In genomic region chr13:91368676-91369425, GRCh38 we compare ENCODE assay signal across 15 cellular contexts. TPM values are rescaled to one million over a fixed set of nuclear protein-coding genes. Genes with fewer than 3 reads are reported as not detected.
A peak's percentile ranks its signal among the peaks of the same experiment; 100 is the strongest.
DNase-seq lines count a peak whose midpoint lies in the region; ATAC-seq and TF ChIP-seq lines count a peak whose summit lies in the region.
"Had no signal": no experiment of that assay in that cellular context is flagged by ENCODE, and none has a peak within 500 bp of the region (broad histone marks: within the 10 kb centered on the region; RNA-seq: fewer than 3 reads in every experiment).

No MANE protein-coding gene starts in this region.

- H3K4me1 Mint-ChIP-seq in activated CD4-positive, alpha-beta memory T cell treated with anti-CD3 and anti-CD28 coated beads for 36 hours (ENCODE audit: low read depth): peaks cover 27% of the 10 kb centered on the region
- H3K4me1 Mint-ChIP-seq in activated CD4-positive, alpha-beta memory T cell treated with anti-CD3 and anti-CD28 coated beads, Interleukin-2, amount 10 ng/mL, durations not matched to agents 7 days and 5 days: peaks cover 8% of the 10 kb centered on the region
- peaks cover 37% of the 10 kb centered on the region for H3K4me1 Mint-ChIP-seq in activated naive CD8-positive, alpha-beta T cell treated with anti-CD3 and anti-CD28 coated beads, Interleukin-2, amount 50 U/mL, for 24 hours

- CTCF ChIA-PET in activated CD4-positive, alpha-beta memory T cell treated with anti-CD3 and anti-CD28 coated beads for 36 hours (lab: Charles Lee): interaction anchor here (0.5 to 1.0 kb wide), 2 partner anchors 55 to 57 kb away, joined by 4 read pairs; no protein-coding TSS in a partner anchor
- CTCF ChIA-PET in activated CD4-positive, alpha-beta memory T cell treated with anti-CD3 and anti-CD28 coated beads, Interleukin-2, amount 10 ng/mL, durations not matched to agents 7 days and 5 days (lab: Charles Lee): no interaction called here

- H3K27ac ChIP-seq in smooth muscle cell (ENCODE audit: low read depth): peak overlapping the region; percentile 59
- H3K27ac ChIP-seq: gastroesophageal sphincter, right lobe of liver, VCaP had no signal

- no peaks in the 10 kb centered on the region for H4K20me1 ChIP-seq in smooth muscle cell (ENCODE audit: low read depth)

- H3K27me3 ChIP-seq in smooth muscle cell (ENCODE audit: low read depth): no peaks in the 10 kb centered on the region
- H3K27me3 ChIP-seq: gastroesophageal sphincter, right lobe of liver had no signal

- H2AFZ ChIP-seq in smooth muscle cell (ENCODE audit: low read depth): no peak overlapping the region

- H3K36me3 ChIP-seq in smooth muscle cell (ENCODE audit: low read depth): no peaks in the 10 kb centered on the region
- H3K36me3 ChIP-seq: gastroesophageal sphincter, right lobe of liver had no signal

- H3K4me3 ChIP-seq in smooth muscle cell: no peak overlapping the region
- H3K4me3 ChIP-seq: gastroesophageal sphincter, right lobe of liver had no signal

- peaks cover 8% of the 10 kb centered on the region for H3K4me1 ChIP-seq in smooth muscle cell (ENCODE audit: low read depth)
- H3K4me1 ChIP-seq: gastroesophageal sphincter had no signal

- no peak for TF ChIP-seq CTCF in smooth muscle cell (IDR thresholded peaks at IDR 0.05; ENCODE audit: borderline replicate concordance, insufficient read depth, poor library complexity, severe bottlenecking)

- peak overlapping the region; percentile 57 for H3K27ac Mint-ChIP-seq in activated CD4-positive, alpha-beta memory T cell treated with anti-CD3 and anti-CD28 coated beads for 36 hours
- H3K27ac Mint-ChIP-seq in activated CD4-positive, alpha-beta memory T cell treated with anti-CD3 and anti-CD28 coated beads, Interleukin-2, amount 10 ng/mL, durations not matched to agents 7 days and 5 days: no peak overlapping the region
- peak overlapping the region; percentile 95 for H3K27ac Mint-ChIP-seq in activated naive CD8-positive, alpha-beta T cell treated with anti-CD3 and anti-CD28 coated beads, Interleukin-2, amount 50 U/mL, for 24 hours
- H3K27ac Mint-ChIP-seq: activated naive CD8-positive, alpha-beta T cell treated with anti-CD3 and anti-CD28 coated beads, Interleukin-2, amount 10 ng/mL, durations not matched to agents 7 days and 5 days had no signal

- H3K4me2 ChIP-seq in smooth muscle cell: peak overlapping the region; percentile 66

- peak; percentile 36 for DNase-seq in activated CD4-positive, alpha-beta memory T cell treated with anti-CD3 and anti-CD28 coated beads for 36 hours
- no peak for DNase-seq in activated CD4-positive, alpha-beta memory T cell treated with anti-CD3 and anti-CD28 coated beads, Interleukin-2, amount 10 ng/mL, durations not matched to agents 7 days and 5 days
- no peak for DNase-seq in activated naive CD8-positive, alpha-beta T cell treated with anti-CD3 and anti-CD28 coated beads, Interleukin-2, amount 50 U/mL, for 24 hours
- DNase-seq in smooth muscle cell (lab: John Stamatoyannopoulos, UW; ENCODE audit: unreplicated experiment) (no peak), GOT3 (lab: John Stamatoyannopoulos, UW) (no peak), NCI-H526 treated with DMSO at 0.1 percent for 48 hours (lab: John Stamatoyannopoulos, UW) (no peak)
- DNase-seq: activated naive CD8-positive, alpha-beta T cell treated with anti-CD3 and anti-CD28 coated beads, Interleukin-2, amount 10 ng/mL, durations not matched to agents 7 days and 5 days; Calu3; NCI-H1105 treated with DMSO at 0.1 percent for 48 hours; NCI-H510A; right lobe of liver had no signal

- WGBS in smooth muscle cell (ENCODE audit: low lambda C conversion rate): 73% methylated on average over 3 of the region's 3 CpGs

- POLR2A ChIA-PET in activated CD4-positive, alpha-beta memory T cell treated with anti-CD3 and anti-CD28 coated beads for 36 hours (lab: Charles Lee): interaction anchor here (1.7 kb wide), 1 partner anchor 13 kb away, joined by 6 read pairs; no protein-coding TSS in a partner anchor
- POLR2A ChIA-PET in activated CD4-positive, alpha-beta memory T cell treated with anti-CD3 and anti-CD28 coated beads, Interleukin-2, amount 10 ng/mL, durations not matched to agents 7 days and 5 days (lab: Charles Lee): no interaction called here

- no peaks in the 10 kb centered on the region for H3F3A ChIP-seq in smooth muscle cell (ENCODE audit: low read depth)

- H3K27me3 Mint-ChIP-seq in activated CD4-positive, alpha-beta memory T cell treated with anti-CD3 and anti-CD28 coated beads for 36 hours: peaks cover 2% of the 10 kb centered on the region
- peaks cover 11% of the 10 kb centered on the region for H3K27me3 Mint-ChIP-seq in activated CD4-positive, alpha-beta memory T cell treated with anti-CD3 and anti-CD28 coated beads, Interleukin-2, amount 10 ng/mL, durations not matched to agents 7 days and 5 days
- peaks cover 4% of the 10 kb centered on the region for H3K27me3 Mint-ChIP-seq in activated naive CD8-positive, alpha-beta T cell treated with anti-CD3 and anti-CD28 coated beads, Interleukin-2, amount 50 U/mL, for 24 hours

- ATAC-seq in HG03442 (IDR thresholded peaks at IDR 0.05; ENCODE audit: unreplicated experiment) (peak; percentile 39), GM21737 (IDR thresholded peaks at IDR 0.05; ENCODE audit: unreplicated experiment) (no peak)
- peak; percentile 93 for ATAC-seq in activated naive CD8-positive, alpha-beta T cell treated with anti-CD3 and anti-CD28 coated beads, Interleukin-2, amount 50 U/mL, for 24 hours
- ATAC-seq: gastroesophageal sphincter, right lobe of liver had no signal

- no peak overlapping the region for H3K4me3 Mint-ChIP-seq in activated CD4-positive, alpha-beta memory T cell treated with anti-CD3 and anti-CD28 coated beads for 36 hours
- no peak overlapping the region for H3K4me3 Mint-ChIP-seq in activated CD4-positive, alpha-beta memory T cell treated with anti-CD3 and anti-CD28 coated beads, Interleukin-2, amount 10 ng/mL, durations not matched to agents 7 days and 5 days
- peak overlapping the region; percentile 68 for H3K4me3 Mint-ChIP-seq in activated naive CD8-positive, alpha-beta T cell treated with anti-CD3 and anti-CD28 coated beads, Interleukin-2, amount 50 U/mL, for 24 hours
- H3K4me3 Mint-ChIP-seq: activated naive CD8-positive, alpha-beta T cell treated with anti-CD3 and anti-CD28 coated beads, Interleukin-2, amount 10 ng/mL, durations not matched to agents 7 days and 5 days had no signal

- no peak overlapping the region for H3K9ac ChIP-seq in smooth muscle cell (ENCODE audit: low read depth)

- H3K36me3 Mint-ChIP-seq in activated CD4-positive, alpha-beta memory T cell treated with anti-CD3 and anti-CD28 coated beads for 36 hours: no peaks in the 10 kb centered on the region
- H3K36me3 Mint-ChIP-seq in activated CD4-positive, alpha-beta memory T cell treated with anti-CD3 and anti-CD28 coated beads, Interleukin-2, amount 10 ng/mL, durations not matched to agents 7 days and 5 days (ENCODE audit: low read depth): no peaks in the 10 kb centered on the region
- H3K36me3 Mint-ChIP-seq in activated naive CD8-positive, alpha-beta T cell treated with anti-CD3 and anti-CD28 coated beads, Interleukin-2, amount 50 U/mL, for 24 hours (ENCODE audit: low read depth): no peaks in the 10 kb centered on the region

- H3K9me3 Mint-ChIP-seq in activated CD4-positive, alpha-beta memory T cell treated with anti-CD3 and anti-CD28 coated beads for 36 hours: no peaks in the 10 kb centered on the region
- no peaks in the 10 kb centered on the region for H3K9me3 Mint-ChIP-seq in activated CD4-positive, alpha-beta memory T cell treated with anti-CD3 and anti-CD28 coated beads, Interleukin-2, amount 10 ng/mL, durations not matched to agents 7 days and 5 days
- no peaks in the 10 kb centered on the region for H3K9me3 Mint-ChIP-seq in activated naive CD8-positive, alpha-beta T cell treated with anti-CD3 and anti-CD28 coated beads, Interleukin-2, amount 50 U/mL, for 24 hours
- H3K9me3 Mint-ChIP-seq: activated naive CD8-positive, alpha-beta T cell treated with anti-CD3 and anti-CD28 coated beads, Interleukin-2, amount 10 ng/mL, durations not matched to agents 7 days and 5 days had no signal

- no peaks in the 10 kb centered on the region for H3K79me2 ChIP-seq in smooth muscle cell (ENCODE audit: low read depth)

- intact Hi-C loops in activated CD4-positive, alpha-beta memory T cell treated with anti-CD3 and anti-CD28 coated beads for 36 hours (cut with micrococcal nuclease): loop anchor here (1.0 to 5.0 kb wide), 2 partner anchors 23 to 57 kb away; no protein-coding TSS in a partner anchor

- H3K9me3 ChIP-seq in smooth muscle cell (replicated peaks; ENCODE audit: low read depth): no peaks in the 10 kb centered on the region
- H3K9me3 ChIP-seq: gastroesophageal sphincter, right lobe of liver had no signal

RNA-seq across cellular contexts. Expression of gene MIR17HG, which starts 21.4 kb away (rescaled TPM):
- 10 to 100 TPM; 19.5 to 22.0 TPM for total RNA-seq in activated CD4-positive, alpha-beta memory T cell treated with anti-CD3 and anti-CD28 coated beads for 36 hours
- total RNA-seq in activated CD4-positive, alpha-beta memory T cell treated with anti-CD3 and anti-CD28 coated beads, Interleukin-2, amount 10 ng/mL, durations not matched to agents 7 days and 5 days: 1 to 10 TPM; 6.7 to 7.7 TPM
- total RNA-seq in smooth muscle cell: 0.54 and 2.6 TPM in 2 replicates
- 0.07 TPM in 1 of 2 replicates, not detected in the other for polyA plus RNA-seq in smooth muscle cell

RNA-seq across cellular contexts. Expression of gene GPC5, which starts 29.6 kb away (rescaled TPM):
- under 1 TPM; 0.17 to 0.29 TPM for total RNA-seq in activated CD4-positive, alpha-beta memory T cell treated with anti-CD3 and anti-CD28 coated beads for 36 hours
- total RNA-seq in activated CD4-positive, alpha-beta memory T cell treated with anti-CD3 and anti-CD28 coated beads, Interleukin-2, amount 10 ng/mL, durations not matched to agents 7 days and 5 days: not detected
- total RNA-seq in smooth muscle cell: 0.99 and 4.3 TPM in 2 replicates
- 0.37 and 1.0 TPM in 2 replicates for polyA plus RNA-seq in smooth muscle cell
- total RNA-seq: Calu3 had no signal
